In the genomic region with DNA sequence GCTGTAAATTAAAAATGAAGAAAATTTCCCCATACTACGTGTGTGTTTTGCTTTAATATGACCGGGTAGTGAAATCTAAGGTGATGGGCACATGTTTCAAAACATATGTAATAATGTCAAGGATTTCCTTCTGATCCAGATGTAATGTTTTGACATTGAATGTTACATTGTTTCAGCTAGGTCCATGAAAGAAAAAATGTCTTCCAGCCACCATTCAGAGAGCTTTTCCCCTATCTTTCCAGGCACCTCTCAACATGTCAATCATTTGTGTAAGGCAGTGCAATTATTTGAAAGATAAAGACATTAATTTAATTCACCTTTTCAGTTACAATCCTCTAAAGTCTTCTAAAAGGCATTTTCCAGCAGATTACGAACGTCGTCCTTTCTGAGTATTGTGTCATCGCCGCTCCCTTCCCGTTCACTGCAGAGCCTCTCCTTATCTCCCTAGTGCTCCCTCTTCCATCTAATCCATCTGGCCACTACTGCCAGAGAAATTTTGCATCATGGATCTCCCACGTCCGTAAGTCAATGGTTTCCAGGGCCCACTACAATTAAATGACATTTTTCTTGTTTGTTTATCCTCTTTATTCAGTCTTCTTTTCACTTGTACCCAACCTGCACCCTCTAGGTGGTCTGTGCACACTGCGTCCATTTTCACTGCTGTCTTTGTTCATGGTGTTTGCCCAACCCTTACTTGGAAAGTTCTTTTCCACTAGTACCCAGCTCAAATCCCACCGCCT, we compare ENCODE assay signal across 14 cellular contexts. TPM values are rescaled to one million over a fixed set of nuclear protein-coding genes. Genes with fewer than 3 reads are reported as not detected.
DNase-seq lines count a peak whose midpoint lies in the region; ATAC-seq and TF ChIP-seq lines count a peak whose summit lies in the region.
"Had no signal": no experiment of that assay in that cellular context is flagged by ENCODE, and none has a peak within 500 bp of the region (broad histone marks: within the 10 kb centered on the region; RNA-seq: fewer than 3 reads in every experiment).

No MANE protein-coding gene starts in this region.

- no peak overlapping the region for H3K27ac ChIP-seq in colonic mucosa

- H3K27ac Mint-ChIP-seq in activated T-cell treated with anti-CD3 and anti-CD28 coated beads, Interleukin-2, amount 50 U/mL, for 72 hours: peak overlapping the region; percentile 46
- H3K27ac Mint-ChIP-seq in glutamatergic neuron (ENCODE audit: unreplicated experiment): peak overlapping the region; percentile 30
- peak overlapping the region; percentile 91 for H3K27ac Mint-ChIP-seq in stimulated activated effector memory CD8-positive, alpha-beta T cell treated with anti-CD3 and anti-CD28 coated beads, Interleukin-12 subunit alpha, Interleukin-12 subunit beta, amount 100 ng/mL, for 72 hours

- H3K36me3 Mint-ChIP-seq in activated T-cell treated with anti-CD3 and anti-CD28 coated beads, Interleukin-2, amount 50 U/mL, for 72 hours (ENCODE audit: insufficient read depth in 2 of 2): peaks cover 3 to 5% of the 10 kb centered on the region in 2 donors
- H3K36me3 Mint-ChIP-seq in glutamatergic neuron (ENCODE audit: unreplicated experiment): no peaks in the 10 kb centered on the region
- peaks cover 27% of the 10 kb centered on the region for H3K36me3 Mint-ChIP-seq in stimulated activated effector memory CD8-positive, alpha-beta T cell treated with anti-CD3 and anti-CD28 coated beads, Interleukin-12 subunit alpha, Interleukin-12 subunit beta, amount 100 ng/mL, for 72 hours

- intact Hi-C loops in colonic mucosa (cut with DNase I): no loop called here

- peak overlapping the region in 1 of 2 donors; percentile 86 for H3K4me3 Mint-ChIP-seq in activated T-cell treated with anti-CD3 and anti-CD28 coated beads, Interleukin-2, amount 50 U/mL, for 72 hours
- H3K4me3 Mint-ChIP-seq in glutamatergic neuron (ENCODE audit: unreplicated experiment): peak overlapping the region; percentile 90
- no peak overlapping the region for H3K4me3 Mint-ChIP-seq in stimulated activated effector memory CD8-positive, alpha-beta T cell treated with anti-CD3 and anti-CD28 coated beads, Interleukin-12 subunit alpha, Interleukin-12 subunit beta, amount 100 ng/mL, for 72 hours

- H3K27me3 Mint-ChIP-seq in activated T-cell treated with anti-CD3 and anti-CD28 coated beads, Interleukin-2, amount 50 U/mL, for 72 hours (ENCODE audit: low read depth): peaks cover 29% of the 10 kb centered on the region
- peaks cover 6% of the 10 kb centered on the region for H3K27me3 Mint-ChIP-seq in glutamatergic neuron (ENCODE audit: unreplicated experiment)

- no peak for TF ChIP-seq CTCF in glutamatergic neuron (IDR thresholded peaks at IDR 0.05; ENCODE audit: partially characterized antibody, unreplicated experiment)
- no peak for TF ChIP-seq CTCF in colonic mucosa (IDR thresholded peaks at IDR 0.05)

- H3K9me3 Mint-ChIP-seq in activated T-cell treated with anti-CD3 and anti-CD28 coated beads, Interleukin-2, amount 50 U/mL, for 72 hours: no peaks in the 10 kb centered on the region
- peaks cover 2% of the 10 kb centered on the region for H3K9me3 Mint-ChIP-seq in glutamatergic neuron (ENCODE audit: unreplicated experiment)
- no peaks in the 10 kb centered on the region for H3K9me3 Mint-ChIP-seq in stimulated activated effector memory CD8-positive, alpha-beta T cell treated with anti-CD3 and anti-CD28 coated beads, Interleukin-12 subunit alpha, Interleukin-12 subunit beta, amount 100 ng/mL, for 72 hours
- H3K9me3 Mint-ChIP-seq: H9 had no signal

- H3K9ac ChIP-seq in colonic mucosa (ENCODE audit: low read depth in 2 of 2, low read length in 2 of 2): no peak overlapping the region

- no peaks in the 10 kb centered on the region for H3K27me3 ChIP-seq in colonic mucosa

- no peak for DNase-seq in activated T-cell treated with anti-CD3 and anti-CD28 coated beads, Interleukin-2, amount 50 U/mL, for 72 hours
- DNase-seq in activated T-cell treated with anti-CD3 and anti-CD28 coated beads for 4 hours (no peak), NCI-H2227 treated with DMSO at 0.1 percent for 48 hours (lab: John Stamatoyannopoulos, UW) (peak; percentile 75), glutamatergic neuron (no peak), RPMI8226 (no peak), AML-193 (lab: John Stamatoyannopoulos, UW) (no peak), colonic mucosa (no peak)
- DNase-seq in stimulated activated effector memory CD8-positive, alpha-beta T cell treated with anti-CD3 and anti-CD28 coated beads, Interleukin-12 subunit alpha, Interleukin-12 subunit beta, amount 100 ng/mL, for 72 hours (ENCODE audit: low spot score in 2 of 2): peak in 1 of 2 donors; percentile 36
- DNase-seq: activated CD8-positive, alpha-beta T cell treated with anti-CD3 and anti-CD28 coated beads, Interleukin-2, amount 10 ng/mL, durations not matched to agents 7 days and 5 days; effector CD8-positive, alpha-beta T cell; H9; left cardiac atrium; NCI-H1694 treated with DMSO at 0.1 percent for 48 hours; SW 1271 had no signal

- no peak for ATAC-seq in activated T-cell treated with anti-CD3 and anti-CD28 coated beads, Interleukin-2, amount 50 U/mL, for 72 hours (replicated peaks in 1 of 2)
- ATAC-seq in stimulated activated effector memory CD8-positive, alpha-beta T cell treated with anti-CD3 and anti-CD28 coated beads, Interleukin-12 subunit alpha, Interleukin-12 subunit beta, amount 100 ng/mL, for 72 hours: no peak

- H3K4me1 ChIP-seq in colonic mucosa: peaks cover 4% of the 10 kb centered on the region

- H3K4me3 ChIP-seq in colonic mucosa: no peak overlapping the region

- H3K36me3 ChIP-seq in colonic mucosa: no peaks in the 10 kb centered on the region

- peaks cover 39% of the 10 kb centered on the region for H3K4me1 Mint-ChIP-seq in activated T-cell treated with anti-CD3 and anti-CD28 coated beads, Interleukin-2, amount 50 U/mL, for 72 hours (ENCODE audit: low read depth)
- H3K4me1 Mint-ChIP-seq in glutamatergic neuron (ENCODE audit: low read depth, unreplicated experiment): peaks cover 13% of the 10 kb centered on the region
- peaks cover 24% of the 10 kb centered on the region for H3K4me1 Mint-ChIP-seq in stimulated activated effector memory CD8-positive, alpha-beta T cell treated with anti-CD3 and anti-CD28 coated beads, Interleukin-12 subunit alpha, Interleukin-12 subunit beta, amount 100 ng/mL, for 72 hours

- H3K9me3 ChIP-seq in colonic mucosa: no peaks in the 10 kb centered on the region

RNA-seq across cellular contexts. Expression of gene VAMP3, which starts 1.3 kb away (rescaled TPM):
- total RNA-seq in activated T-cell treated with anti-CD3 and anti-CD28 coated beads, Interleukin-2, amount 50 U/mL, for 72 hours: 10 to 100 TPM; 19.7 to 21.7 TPM
- total RNA-seq in glutamatergic neuron (ENCODE audit: unreplicated experiment) (21.3 TPM), colonic mucosa (100 to 1,000 TPM in 1 of 2 donors, 10 to 100 TPM in 1; 73.0 to 108 TPM)

RNA-seq across cellular contexts. Expression of gene PER3, which starts 14.2 kb away (rescaled TPM):
- 1 to 10 TPM; 1.2 to 1.3 TPM for total RNA-seq in activated T-cell treated with anti-CD3 and anti-CD28 coated beads, Interleukin-2, amount 50 U/mL, for 72 hours
- total RNA-seq in glutamatergic neuron (ENCODE audit: unreplicated experiment) (3.6 TPM), colonic mucosa (10 to 100 TPM in 1 of 2 donors, 1 to 10 TPM in 1; 3.9 to 14.1 TPM)

Comparison
In these comparisons a context has a peak if more than half of its experiments do, and no peak if none do; other contexts are left out.
1. H3K27ac Mint-ChIP-seq: peak in every context shown above with its lines; median percentile 91 in stimulated activated effector memory CD8-positive, alpha-beta T cell treated with anti-CD3 and anti-CD28 coated beads, Interleukin-12 subunit alpha, Interleukin-12 subunit beta, amount 100 ng/mL, for 72 hours; 46 in activated T-cell treated with anti-CD3 and anti-CD28 coated beads, Interleukin-2, amount 50 U/mL, for 72 hours; 30 in glutamatergic neuron.